ENCODE assay signal across 17 cellular contexts in the genomic region with DNA sequence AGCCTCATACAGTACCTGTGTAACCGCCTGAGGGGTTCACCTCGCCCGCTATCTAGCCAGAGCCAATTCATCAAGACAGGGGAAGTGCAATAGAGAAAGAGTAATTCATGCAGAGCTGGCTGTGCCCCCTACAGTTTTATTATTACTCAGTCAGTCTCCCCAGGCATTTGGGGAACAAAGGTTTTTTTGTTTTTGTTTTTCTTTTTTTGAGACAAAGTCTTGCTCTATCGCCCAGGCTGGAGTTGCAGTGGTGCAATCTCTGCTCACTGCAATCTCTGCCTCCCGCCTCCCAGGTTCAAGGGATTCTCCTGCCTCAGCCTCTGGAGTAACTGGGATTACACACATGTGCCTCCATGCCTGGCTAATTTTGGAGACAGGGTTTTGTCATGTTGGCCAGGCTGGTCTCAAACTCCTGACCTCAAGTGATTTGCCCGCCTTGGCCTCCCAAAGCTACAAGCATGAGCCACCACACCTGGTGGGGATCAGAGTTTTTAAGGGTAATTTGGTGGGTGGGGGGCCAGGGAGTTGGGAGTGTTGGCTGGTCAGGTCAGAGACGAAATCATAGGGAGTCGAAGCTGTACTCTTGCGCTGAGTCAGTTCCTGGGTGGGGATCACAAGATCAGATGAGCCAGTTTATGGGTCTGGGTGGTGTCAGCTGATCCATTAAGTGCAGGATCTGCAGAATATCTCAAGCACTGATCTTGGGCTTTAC.
A peak's percentile ranks its signal among the peaks of the same experiment; 100 is the strongest.
DNase-seq lines count a peak whose midpoint lies in the region; ATAC-seq and TF ChIP-seq lines count a peak whose summit lies in the region.
"Had no signal": no experiment of that assay in that cellular context is flagged by ENCODE, and none has a peak within 500 bp of the region (broad histone marks: within the 10 kb centered on the region; RNA-seq: fewer than 3 reads in every experiment).

No MANE protein-coding gene starts in this region.

- peak overlapping the region; percentile 25 for H3K9ac ChIP-seq in HUES6 (ENCODE audit: low read length)

- H3K4me3 ChIP-seq in HUES6 (ENCODE audit: low read depth, low read length) (no peak overlapping the region), adrenal gland (no peak overlapping the region), lower lobe of right lung (no peak overlapping the region)
- H3K4me3 ChIP-seq: PC-9, right atrium auricular region had no signal

- TF ChIP-seq CTCF in adrenal gland (IDR thresholded peaks at IDR 0.05): no peak
- no peak for TF ChIP-seq CTCF in lower lobe of right lung (IDR thresholded peaks at IDR 0.05)

- peak; percentile 12 to 14 for ATAC-seq in lower lobe of right lung
- ATAC-seq in GM21367 (IDR thresholded peaks at IDR 0.05; ENCODE audit: unreplicated experiment): no peak
- ATAC-seq: natural killer cell treated with Interleukin-12 subunit alpha and Interleukin-12 subunit beta and Interleukin-15 and Interleukin-18, amount 100 ng/mL, for 72 hours had no signal

- intact Hi-C loops in adrenal gland (cut with DNase I): no loop called here
- intact Hi-C loops in lower lobe of right lung (cut with DNase I): no loop called here

- no peaks in the 10 kb centered on the region for H3K9me3 ChIP-seq in HUES6 (ENCODE audit: control insufficient read depth, insufficient read depth, low read depth, low read length)
- H3K9me3 ChIP-seq in adrenal gland (replicated peaks in 1 of 3): no peaks in the 10 kb centered on the region
- no peaks in the 10 kb centered on the region for H3K9me3 ChIP-seq in lower lobe of right lung
- H3K9me3 ChIP-seq: right atrium auricular region had no signal

- H3K4me1 ChIP-seq in HUES6 (ENCODE audit: control insufficient read depth, insufficient read depth, low read length) (peaks cover 18% of the 10 kb centered on the region), adrenal gland (replicated peaks in 1 of 2) (no peaks in the 10 kb centered on the region), lower lobe of right lung (no peaks in the 10 kb centered on the region)
- H3K4me1 ChIP-seq: right atrium auricular region had no signal

- no peak overlapping the region for H3K27ac ChIP-seq in HUES6 (ENCODE audit: low read depth, low read length)
- peak overlapping the region in 2 of 5 donors; percentile 44 to 63 for H3K27ac ChIP-seq in adrenal gland
- H3K27ac ChIP-seq in lower lobe of right lung: no peak overlapping the region
- H3K27ac ChIP-seq: PC-9, right atrium auricular region had no signal

- no peaks in the 10 kb centered on the region for H3K36me3 ChIP-seq in HUES6 (ENCODE audit: control insufficient read depth, insufficient read depth, low read length)
- H3K36me3 ChIP-seq in adrenal gland (replicated peaks in 1 of 2): no peaks in the 10 kb centered on the region
- H3K36me3 ChIP-seq in lower lobe of right lung: no peaks in the 10 kb centered on the region
- H3K36me3 ChIP-seq: right atrium auricular region had no signal

- DNase-seq in Daoy (ENCODE audit: low read depth): peak; percentile 18
- peak in 5 of 7 donors; percentile 23 to 51 (median 33) for DNase-seq in adrenal gland
- no peak for DNase-seq in lower lobe of right lung
- DNase-seq in NCI-H146 (lab: John Stamatoyannopoulos, UW): no peak
- DNase-seq in cortex of kidney (lab: John Stamatoyannopoulos, UW): no peak
- DNase-seq in mucosa of gallbladder (ENCODE audit: low spot score): no peak
- DNase-seq: activated CD4-positive, alpha-beta T cell treated with anti-CD3 and anti-CD28 coated beads, Interleukin-2, amount 10 ng/mL, durations not matched to agents 7 days and 5 days; DMS153; NCI-H1105 treated with DMSO at 0.1 percent for 48 hours; NCI-H345; stimulated activated CD4-positive, alpha-beta T cell treated with anti-CD3 and anti-CD28 coated beads, Interleukin-4, amount 100 ng/mL, for 4 hours; stimulated activated naive CD4-positive, alpha-beta T cell had no signal

- H3K27me3 ChIP-seq in HUES6 (ENCODE audit: control insufficient read depth, insufficient read depth, low read length): no peaks in the 10 kb centered on the region
- no peaks in the 10 kb centered on the region for H3K27me3 ChIP-seq in adrenal gland
- H3K27me3 ChIP-seq in lower lobe of right lung (ENCODE audit: low read depth): no peaks in the 10 kb centered on the region
- H3K27me3 ChIP-seq: right atrium auricular region had no signal

- TF ChIP-seq POLR2A in adrenal gland (IDR thresholded peaks at IDR 0.05): no peak

- WGBS in adrenal gland, 4 donors: 69 to 97% (median 76%) methylated on average over 6 to 9 of the region's 9 CpGs

Comparison
In these comparisons a context has a peak if more than half of its experiments do, and no peak if none do; other contexts are left out.
1. DNase-seq: peak in Daoy (single experiment) and adrenal gland (5 of 7); none in lower lobe of right lung (single experiment), NCI-H146 (single experiment), cortex of kidney (single experiment) and mucosa of gallbladder (single experiment).